22 cellular contexts compared by ENCODE assay signal in genomic region chr19:30367001-30367400, GRCh38. TPM values are rescaled to one million over a fixed set of nuclear protein-coding genes. Genes with fewer than 3 reads are reported as not detected.
"Had no signal": no experiment of that assay in that cellular context is flagged by ENCODE, and none has a peak within 500 bp of the region (broad histone marks: within the 10 kb centered on the region; RNA-seq: fewer than 3 reads in every experiment).

No MANE protein-coding gene starts in this region.

- H3K27ac ChIP-seq: HL-60, SJSA1, SK-N-MC had no signal

- DNase-seq: KBM-7, MG63, NCI-H1092, NCI-H1105 treated with DMSO at 0.1 percent for 48 hours, NCI-H1417 treated with DMSO at 0.1 percent for 48 hours, NCI-H146, NCI-H1694 treated with DMSO at 0.1 percent for 48 hours, NCI-H1930, NCI-H2081, NCI-H2107, NCI-H2227 treated with DMSO at 0.1 percent for 48 hours, NCI-H524, NCI-H526 treated with DMSO at 0.1 percent for 48 hours, NCI-H774, Right ventricle myocardium superior, RPMI8226, SIG-M5 had no signal

- H3K4me1 ChIP-seq: SJSA1 had no signal

- H3K4me3 ChIP-seq: MG63, SJSA1, SK-N-MC had no signal

- H3K27me3 ChIP-seq: SJSA1 had no signal

- H3K9me3 ChIP-seq: MG63, SJSA1 had no signal

- H3K36me3 ChIP-seq: MG63, SJSA1 had no signal

RNA-seq across cellular contexts. Expression of gene ZNF536, which starts 5.2 kb away (rescaled TPM):
- total RNA-seq: HT-29, NCI-H460 had no signal
